Comparison of ENCODE assay signal across 26 cellular contexts in genomic region chr15:58537480-58537879, GRCh38.
"Had no signal": no experiment of that assay in that cellular context is flagged by ENCODE, and none has a peak within 500 bp of the region (broad histone marks: within the 10 kb centered on the region; RNA-seq: fewer than 3 reads in every experiment).

No MANE protein-coding gene starts in this region.

- H3K9me3 Mint-ChIP-seq: activated CD8-positive, alpha-beta T cell treated with anti-CD3 and anti-CD28 coated beads for 36 hours; activated naive CD4-positive, alpha-beta T cell treated with anti-CD3 and anti-CD28 coated beads for 36 hours; activated naive CD4-positive, alpha-beta T cell treated with anti-CD3 and anti-CD28 coated beads, Interleukin-2, amount 50 U/mL, for 24 hours; activated naive CD8-positive, alpha-beta T cell treated with anti-CD3 and anti-CD28 coated beads, Interleukin-2, amount 10 ng/mL, durations not matched to agents 7 days and 5 days; activated T-cell treated with anti-CD3 and anti-CD28 coated beads, Interleukin-2, amount 50 U/mL, for 24 hours; activated T-cell treated with anti-CD3 and anti-CD28 coated beads, Interleukin-2, amount 50 U/mL, for 72 hours; central memory CD8-positive, alpha-beta T cell; dendritic cell treated with granulocyte-macrophage colony-stimulating factor and Interleukin-4, amounts not matched to agents 40 ng/mL and 50 ng/mL, for 4 days had no signal

- H3K27me3 ChIP-seq: ascending aorta, breast epithelium, cardiac muscle cell, dorsolateral prefrontal cortex, esophagus squamous epithelium, gastroesophageal sphincter had no signal

- H3K36me3 ChIP-seq: ascending aorta, breast epithelium, cardiac muscle cell, esophagus squamous epithelium, gastroesophageal sphincter had no signal

- H3K27ac ChIP-seq: ascending aorta, cardiac muscle cell, coronary artery, dorsolateral prefrontal cortex, epithelial cell of prostate, esophagus squamous epithelium, gastroesophageal sphincter had no signal

- ATAC-seq: activated CD8-positive, alpha-beta T cell treated with anti-CD3 and anti-CD28 coated beads for 36 hours; activated T-cell treated with anti-CD3 and anti-CD28 coated beads, Interleukin-2, amount 50 U/mL, for 72 hours; gastroesophageal sphincter had no signal

- H3K4me3 ChIP-seq: ascending aorta, breast epithelium, cardiac muscle cell, coronary artery, dorsolateral prefrontal cortex, esophagus squamous epithelium, gastroesophageal sphincter had no signal

- H3K27me3 Mint-ChIP-seq: activated CD8-positive, alpha-beta T cell treated with anti-CD3 and anti-CD28 coated beads for 36 hours; activated naive CD4-positive, alpha-beta T cell treated with anti-CD3 and anti-CD28 coated beads, Interleukin-2, amount 50 U/mL, for 24 hours; activated T-cell treated with anti-CD3 and anti-CD28 coated beads, Interleukin-2, amount 50 U/mL, for 24 hours; central memory CD8-positive, alpha-beta T cell had no signal

- H3K4me3 Mint-ChIP-seq: activated CD8-positive, alpha-beta T cell treated with anti-CD3 and anti-CD28 coated beads for 36 hours; activated naive CD4-positive, alpha-beta T cell treated with anti-CD3 and anti-CD28 coated beads for 36 hours; activated naive CD4-positive, alpha-beta T cell treated with anti-CD3 and anti-CD28 coated beads, Interleukin-2, amount 50 U/mL, for 24 hours; activated naive CD8-positive, alpha-beta T cell treated with anti-CD3 and anti-CD28 coated beads, Interleukin-2, amount 10 ng/mL, durations not matched to agents 7 days and 5 days; activated T-cell treated with anti-CD3 and anti-CD28 coated beads, Interleukin-2, amount 50 U/mL, for 24 hours; activated T-cell treated with anti-CD3 and anti-CD28 coated beads, Interleukin-2, amount 50 U/mL, for 72 hours; brain; central memory CD8-positive, alpha-beta T cell; dendritic cell treated with granulocyte-macrophage colony-stimulating factor and Interleukin-4, amounts not matched to agents 40 ng/mL and 50 ng/mL, for 4 days had no signal

- H3K4me1 ChIP-seq: ascending aorta, breast epithelium, esophagus squamous epithelium, gastroesophageal sphincter had no signal

- DNase-seq: activated CD4-positive, alpha-beta T cell treated with anti-CD3 and anti-CD28 coated beads for 48 hours; activated CD4-positive, alpha-beta T cell treated with anti-CD3 and anti-CD28 coated beads, Interleukin-2, amount 50 U/mL, for 1 hour; activated CD4-positive, alpha-beta T cell treated with anti-CD3 and anti-CD28 coated beads, Interleukin-2, amount 50 U/mL, for 48 hours; activated CD4-positive, CD25-positive, alpha-beta regulatory T cell; activated CD8-positive, alpha-beta memory T cell treated with anti-CD3 and anti-CD28 coated beads for 24 hours; activated CD8-positive, alpha-beta T cell treated with anti-CD3 and anti-CD28 coated beads for 36 hours; activated naive CD4-positive, alpha-beta T cell treated with anti-CD3 and anti-CD28 coated beads for 36 hours; activated naive CD8-positive, alpha-beta T cell treated with anti-CD3 and anti-CD28 coated beads, Interleukin-2, amount 10 ng/mL, durations not matched to agents 7 days and 5 days; activated T-cell treated with anti-CD3 and anti-CD28 coated beads for 4 hours; activated T-cell treated with anti-CD3 and anti-CD28 coated beads, Interleukin-2, amount 50 U/mL, for 24 hours; activated T-cell treated with anti-CD3 and anti-CD28 coated beads, Interleukin-2, amount 50 U/mL, for 72 hours; dorsolateral prefrontal cortex; effector memory CD4-positive, alpha-beta T cell; esophagus squamous epithelium; foreskin melanocyte; T-helper 2 cell had no signal

- H3K4me1 Mint-ChIP-seq: activated naive CD4-positive, alpha-beta T cell treated with anti-CD3 and anti-CD28 coated beads, Interleukin-2, amount 50 U/mL, for 24 hours; brain had no signal

- H3K36me3 Mint-ChIP-seq: activated naive CD4-positive, alpha-beta T cell treated with anti-CD3 and anti-CD28 coated beads, Interleukin-2, amount 50 U/mL, for 24 hours; brain had no signal

- H3K9me3 ChIP-seq: ascending aorta, breast epithelium, esophagus squamous epithelium, gastroesophageal sphincter had no signal

- H3K27ac Mint-ChIP-seq: activated CD8-positive, alpha-beta T cell treated with anti-CD3 and anti-CD28 coated beads for 36 hours; activated naive CD4-positive, alpha-beta T cell treated with anti-CD3 and anti-CD28 coated beads for 36 hours; activated naive CD4-positive, alpha-beta T cell treated with anti-CD3 and anti-CD28 coated beads, Interleukin-2, amount 50 U/mL, for 24 hours; activated naive CD8-positive, alpha-beta T cell treated with anti-CD3 and anti-CD28 coated beads, Interleukin-2, amount 10 ng/mL, durations not matched to agents 7 days and 5 days; activated T-cell treated with anti-CD3 and anti-CD28 coated beads, Interleukin-2, amount 50 U/mL, for 24 hours; activated T-cell treated with anti-CD3 and anti-CD28 coated beads, Interleukin-2, amount 50 U/mL, for 72 hours; brain; dendritic cell treated with granulocyte-macrophage colony-stimulating factor and Interleukin-4, amounts not matched to agents 40 ng/mL and 50 ng/mL, for 4 days had no signal
